ENCODE assay signal across 13 cellular contexts in the genomic region with DNA sequence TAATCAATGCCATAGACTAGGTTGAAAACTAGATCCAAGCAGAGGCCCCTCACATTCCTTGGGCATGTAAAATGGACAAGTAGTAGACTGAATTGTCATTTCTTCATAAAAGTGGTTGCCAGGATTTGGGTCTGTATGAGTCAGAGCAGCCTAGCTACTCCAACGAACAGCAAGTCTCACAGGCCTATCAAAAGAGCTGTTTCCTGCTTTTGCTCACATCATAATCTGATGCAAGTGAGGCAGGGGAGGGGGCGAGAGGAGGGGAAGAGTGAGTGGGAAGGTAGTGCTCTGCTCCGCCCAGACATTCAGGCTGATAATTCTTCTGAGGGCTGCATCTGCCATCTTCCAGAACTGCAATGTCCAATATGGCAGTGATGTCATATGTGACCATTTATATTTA.
DNase-seq lines count a peak whose midpoint lies in the region; ATAC-seq, FAIRE-seq and TF ChIP-seq lines count a peak whose summit lies in the region.
"Had no signal": no experiment of that assay in that cellular context is flagged by ENCODE, and none has a peak within 500 bp of the region (broad histone marks: within the 10 kb centered on the region; RNA-seq: fewer than 3 reads in every experiment).

No MANE protein-coding gene starts in this region.

- no peak overlapping the region for H3K4me3 Mint-ChIP-seq in activated naive CD4-positive, alpha-beta T cell treated with anti-CD3 and anti-CD28 coated beads for 36 hours
- H3K4me3 Mint-ChIP-seq in effector memory CD8-positive, alpha-beta T cell: no peak overlapping the region
- H3K4me3 Mint-ChIP-seq: activated naive CD4-positive, alpha-beta T cell treated with anti-CD3 and anti-CD28 coated beads, Interleukin-2, amount 50 U/mL, for 24 hours had no signal

- no peaks in the 10 kb centered on the region for H3K36me3 Mint-ChIP-seq in activated naive CD4-positive, alpha-beta T cell treated with anti-CD3 and anti-CD28 coated beads for 36 hours (ENCODE audit: low read depth)
- no peaks in the 10 kb centered on the region for H3K36me3 Mint-ChIP-seq in effector memory CD8-positive, alpha-beta T cell (ENCODE audit: insufficient read depth)
- H3K36me3 Mint-ChIP-seq: activated naive CD4-positive, alpha-beta T cell treated with anti-CD3 and anti-CD28 coated beads, Interleukin-2, amount 50 U/mL, for 24 hours had no signal

- no peaks in the 10 kb centered on the region for H3K4me1 Mint-ChIP-seq in activated naive CD4-positive, alpha-beta T cell treated with anti-CD3 and anti-CD28 coated beads for 36 hours (ENCODE audit: low read depth)
- H3K4me1 Mint-ChIP-seq in effector memory CD8-positive, alpha-beta T cell (ENCODE audit: low read depth in 2 of 2): no peaks in the 10 kb centered on the region
- H3K4me1 Mint-ChIP-seq: activated naive CD4-positive, alpha-beta T cell treated with anti-CD3 and anti-CD28 coated beads, Interleukin-2, amount 50 U/mL, for 24 hours had no signal

- H3K27ac Mint-ChIP-seq in activated naive CD4-positive, alpha-beta T cell treated with anti-CD3 and anti-CD28 coated beads for 36 hours: no peak overlapping the region
- H3K27ac Mint-ChIP-seq in effector memory CD8-positive, alpha-beta T cell: no peak overlapping the region
- H3K27ac Mint-ChIP-seq: activated naive CD4-positive, alpha-beta T cell treated with anti-CD3 and anti-CD28 coated beads, Interleukin-2, amount 50 U/mL, for 24 hours had no signal

- no peak for TF ChIP-seq CTCF in fibroblast of mammary gland (conservative IDR thresholded peaks at IDR 0.05; ENCODE audit: control insufficient read depth, insufficient read depth, low read depth, low read length)
- no peak for TF ChIP-seq CTCF in GM10248 (IDR thresholded peaks at IDR 0.05; ENCODE audit: control extremely low read depth, extremely low read depth, low read depth, missing control alignments)

- H3K27me3 Mint-ChIP-seq in activated naive CD4-positive, alpha-beta T cell treated with anti-CD3 and anti-CD28 coated beads for 36 hours (ENCODE audit: low read depth): peaks cover 25% of the 10 kb centered on the region
- H3K27me3 Mint-ChIP-seq in effector memory CD8-positive, alpha-beta T cell: peaks cover 0 to 19% of the 10 kb centered on the region in 2 donors

- peak; percentile 21 for DNase-seq in activated naive CD4-positive, alpha-beta T cell treated with anti-CD3 and anti-CD28 coated beads for 36 hours
- DNase-seq in activated naive CD4-positive, alpha-beta T cell treated with anti-CD3 and anti-CD28 coated beads, Interleukin-2, amount 50 U/mL, for 16 hours: no peak
- DNase-seq in RPMI7951 (ENCODE audit: low read depth): peak; percentile 42
- DNase-seq in fibroblast of mammary gland (ENCODE audit: low read depth): peak; percentile 72
- peak; percentile 19 for DNase-seq in urothelium cell line (ENCODE audit: low spot score)
- DNase-seq in GM10248 (ENCODE audit: extremely low spot score): no peak
- DNase-seq in effector memory CD8-positive, alpha-beta T cell: no peak
- DNase-seq: cerebellar nuclear complex, small intestine had no signal

- CTCF ChIA-PET in activated naive CD4-positive, alpha-beta T cell treated with anti-CD3 and anti-CD28 coated beads for 36 hours (lab: Charles Lee): no interaction called here
- CTCF ChIA-PET in GM10248 (lab: Yijun Ruan, JAX): interaction anchor here (1.4 to 7.3 kb wide), 4 partner anchors 8 to 430 kb away, joined by 3 to 69 read pairs (median 6); no protein-coding TSS in a partner anchor

- POLR2A ChIA-PET in GM10248 (lab: Yijun Ruan, JAX): no interaction called here

- FAIRE-seq in urothelium cell line (lab: Jason Lieb, UNC): no peak
- FAIRE-seq: A549, D721Med, small intestine had no signal

- no peaks in the 10 kb centered on the region for H3K9me3 Mint-ChIP-seq in activated naive CD4-positive, alpha-beta T cell treated with anti-CD3 and anti-CD28 coated beads for 36 hours
- H3K9me3 Mint-ChIP-seq in effector memory CD8-positive, alpha-beta T cell: no peaks in the 10 kb centered on the region
- H3K9me3 Mint-ChIP-seq: activated naive CD4-positive, alpha-beta T cell treated with anti-CD3 and anti-CD28 coated beads, Interleukin-2, amount 50 U/mL, for 24 hours had no signal

- intact Hi-C loops in activated naive CD4-positive, alpha-beta T cell treated with anti-CD3 and anti-CD28 coated beads for 36 hours (cut with micrococcal nuclease): no loop called here

- no peak overlapping the region for H3K4me3 ChIP-seq in fibroblast of mammary gland (ENCODE audit: control insufficient read depth, low read depth, low read length)
- H3K4me3 ChIP-seq: A549 had no signal

- no peak for ATAC-seq in HG02763 (IDR thresholded peaks at IDR 0.05; ENCODE audit: unreplicated experiment)
- no peak for ATAC-seq in effector memory CD8-positive, alpha-beta T cell (replicated peaks)
- ATAC-seq: A549 had no signal

Comparison
In these comparisons a context has a peak if more than half of its experiments do, and no peak if none do; other contexts are left out.
1. DNase-seq: peak in activated naive CD4-positive, alpha-beta T cell treated with anti-CD3 and anti-CD28 coated beads for 36 hours (single experiment), RPMI7951 (single experiment), fibroblast of mammary gland (single experiment) and urothelium cell line (single experiment); none in activated naive CD4-positive, alpha-beta T cell treated with anti-CD3 and anti-CD28 coated beads, Interleukin-2, amount 50 U/mL, for 16 hours (single experiment), GM10248 (single experiment) and effector memory CD8-positive, alpha-beta T cell (0 of 3).